In the genomic region with DNA sequence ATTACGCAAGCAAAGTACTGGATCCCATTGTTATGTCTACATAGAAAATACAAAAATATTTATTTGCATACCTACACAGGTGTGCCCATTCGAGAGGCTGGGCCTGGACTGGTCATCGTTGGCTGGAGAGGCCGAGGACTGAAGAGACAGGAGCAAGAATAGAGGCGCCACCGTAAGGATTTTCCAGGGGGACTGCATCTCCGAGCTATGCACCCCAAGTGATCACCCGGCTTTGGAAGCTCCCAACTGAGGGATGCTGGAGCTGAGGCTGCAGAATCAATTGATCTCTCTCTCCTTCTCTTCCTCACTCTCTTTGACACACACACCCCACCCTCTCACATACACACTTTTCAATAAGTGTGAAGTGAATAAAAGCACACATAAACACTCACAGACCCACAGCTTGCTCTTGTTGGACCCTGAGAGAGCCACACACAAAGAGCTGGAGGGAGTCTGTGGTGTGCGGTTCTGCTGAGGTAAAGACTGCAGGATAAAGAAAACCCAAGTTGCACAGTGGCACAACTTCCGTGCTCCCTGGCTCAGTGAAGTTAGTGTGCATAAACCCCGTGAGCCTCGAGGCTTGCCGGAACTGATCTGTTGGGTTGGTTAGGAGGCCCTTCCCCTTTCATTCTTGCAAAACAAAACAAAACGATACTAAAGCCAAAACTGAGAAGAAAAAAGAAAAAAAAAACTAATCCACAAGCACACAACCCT, we compare ENCODE assay signal across 10 cellular contexts. TPM values are rescaled to one million over a fixed set of nuclear protein-coding genes. Genes with fewer than 3 reads are reported as not detected.
DNase-seq lines count a peak whose midpoint lies in the region; ATAC-seq and TF ChIP-seq lines count a peak whose summit lies in the region.
"Had no signal": no experiment of that assay in that cellular context is flagged by ENCODE, and none has a peak within 500 bp of the region (broad histone marks: within the 10 kb centered on the region; RNA-seq: fewer than 3 reads in every experiment).

A gene with protein sequence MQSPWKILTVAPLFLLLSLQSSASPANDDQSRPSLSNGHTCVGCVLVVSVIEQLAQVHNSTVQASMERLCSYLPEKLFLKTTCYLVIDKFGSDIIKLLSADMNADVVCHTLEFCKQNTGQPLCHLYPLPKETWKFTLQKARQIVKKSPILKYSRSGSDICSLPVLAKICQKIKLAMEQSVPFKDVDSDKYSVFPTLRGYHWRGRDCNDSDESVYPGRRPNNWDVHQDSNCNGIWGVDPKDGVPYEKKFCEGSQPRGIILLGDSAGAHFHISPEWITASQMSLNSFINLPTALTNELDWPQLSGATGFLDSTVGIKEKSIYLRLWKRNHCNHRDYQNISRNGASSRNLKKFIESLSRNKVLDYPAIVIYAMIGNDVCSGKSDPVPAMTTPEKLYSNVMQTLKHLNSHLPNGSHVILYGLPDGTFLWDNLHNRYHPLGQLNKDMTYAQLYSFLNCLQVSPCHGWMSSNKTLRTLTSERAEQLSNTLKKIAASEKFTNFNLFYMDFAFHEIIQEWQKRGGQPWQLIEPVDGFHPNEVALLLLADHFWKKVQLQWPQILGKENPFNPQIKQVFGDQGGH (minus strand): TSS at position 544 of the 714 bp plus-strand sequence. CDS start 346 bp downstream, at position 198.

- no peak within 1 kb of the TSS for H3K27ac Mint-ChIP-seq in HFFc6
- H3K27ac Mint-ChIP-seq: nephron had no signal

- no peaks in the 10 kb centered on the region for H3K36me3 Mint-ChIP-seq in HFFc6 (ENCODE audit: low read depth)

- peaks cover 2% of the 10 kb centered on the region; the same call in 1 of the 2 replicates for H3K27me3 Mint-ChIP-seq in HFFc6 (ENCODE audit: insufficient read depth)

- no peaks in the 10 kb centered on the region for H3K4me1 Mint-ChIP-seq in HFFc6 (ENCODE audit: low read depth)
- H3K4me1 Mint-ChIP-seq: nephron had no signal

- peak; percentile 94 for ATAC-seq in GM19452 (IDR thresholded peaks at IDR 0.05; ENCODE audit: unreplicated experiment)
- peak; percentile 89 for ATAC-seq in HG03469 (IDR thresholded peaks at IDR 0.05; ENCODE audit: unreplicated experiment)
- ATAC-seq: Panc1 had no signal

- H3K9me3 Mint-ChIP-seq in HFFc6, result peaks cover 44% of the 10 kb centered on the region

- peak; percentile 68 to 75 for DNase-seq in activated CD4-positive, alpha-beta T cell treated with anti-CD3 and anti-CD28 coated beads, Interleukin-2, amount 50 U/mL, for 48 hours
- DNase-seq in globus pallidus (ENCODE audit: low spot score) (peak; percentile 43), HuH-7 (ENCODE audit: low spot score) (no peak), HFFc6 (no peak), DMS53 treated with DMSO at 0.1 percent for 48 hours (lab: John Stamatoyannopoulos, UW; ENCODE audit: unreplicated experiment) (no peak)
- DNase-seq in stimulated activated CD4-positive, alpha-beta T cell treated with anti-CD3 and anti-CD28 coated beads, Interleukin-4, amount 100 ng/mL, for 1 hour, result peak; percentile 57

- TF ChIP-seq CTCF in HFFc6 (IDR thresholded peaks at IDR 0.05), result no peak

- H3K4me3 Mint-ChIP-seq in HFFc6, result no peak within 1 kb of the TSS
- H3K4me3 Mint-ChIP-seq: nephron had no signal

RNA-seq across cellular contexts. Expression of the gene that starts here (rescaled TPM):
- not detected for total RNA-seq in HFFc6 (2021; fragmentation: NEBNext Ultra II Directional; extraction: Animal tissue kit (Norgen Biotek cat#: 25700))

Comparison
In these comparisons a context has a peak if more than half of its experiments do, and no peak if none do; other contexts are left out.
1. DNase-seq: peak in activated CD4-positive, alpha-beta T cell treated with anti-CD3 and anti-CD28 coated beads, Interleukin-2, amount 50 U/mL, for 48 hours (2 of 2), globus pallidus (single experiment) and stimulated activated CD4-positive, alpha-beta T cell treated with anti-CD3 and anti-CD28 coated beads, Interleukin-4, amount 100 ng/mL, for 1 hour (single experiment); none in HuH-7 (single experiment), HFFc6 (single experiment) and DMS53 treated with DMSO at 0.1 percent for 48 hours (single experiment).